12 cellular contexts compared by ENCODE assay signal in the genomic region with DNA sequence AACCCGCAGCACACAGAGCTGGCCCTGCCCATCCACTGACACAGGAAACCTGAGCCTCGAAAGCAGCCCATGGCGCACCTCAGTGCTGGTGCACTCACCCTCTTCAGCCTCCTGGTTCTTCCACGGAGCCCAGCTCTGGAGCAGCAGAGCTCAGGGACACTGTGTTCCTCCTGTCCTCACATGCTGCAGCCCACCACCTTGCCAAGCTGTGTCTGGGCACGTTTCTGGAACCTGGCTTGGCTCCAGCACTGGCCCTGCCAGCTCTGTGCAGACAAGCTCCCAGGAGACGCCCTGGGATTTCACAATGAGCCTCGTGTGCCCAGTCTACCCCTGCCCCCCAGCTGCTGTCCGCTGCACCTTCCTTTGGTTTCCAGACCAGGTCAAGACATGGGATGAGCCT.
DNase-seq lines count a peak whose midpoint lies in the region; ATAC-seq and TF ChIP-seq lines count a peak whose summit lies in the region.
"Had no signal": no experiment of that assay in that cellular context is flagged by ENCODE, and none has a peak within 500 bp of the region (broad histone marks: within the 10 kb centered on the region; RNA-seq: fewer than 3 reads in every experiment).

No MANE protein-coding gene starts in this region.

- TF ChIP-seq POLR2A in testis (IDR thresholded peaks at IDR 0.05), result no peak

- H3K27me3 ChIP-seq in right cardiac atrium (ENCODE audit: control insufficient read depth, insufficient read depth) (no peaks in the 10 kb centered on the region), testis (no peaks in the 10 kb centered on the region)

- H3K27ac ChIP-seq in right cardiac atrium (ENCODE audit: low read length) (peak overlapping the region; percentile 63), testis (peak overlapping the region; percentile 8 to 84)
- H3K27ac ChIP-seq: 22Rv1 had no signal

- ATAC-seq in right cardiac atrium (peak; percentile 93 to 94), GM18870 (IDR thresholded peaks at IDR 0.05; ENCODE audit: unreplicated experiment) (no peak), GM21367 (IDR thresholded peaks at IDR 0.05; ENCODE audit: unreplicated experiment) (no peak)
- ATAC-seq: activated CD4-positive, CD25-positive, alpha-beta regulatory T cell treated with anti-CD3 and anti-CD28 coated beads, Interleukin-2, amount 50 U/mL, for 24 hours; PC-3 had no signal

- TF ChIP-seq CTCF in testis (IDR thresholded peaks at IDR 0.05), result no peak

- H3K4me3 ChIP-seq in right cardiac atrium (ENCODE audit: low read length), result no peak overlapping the region
- no peak overlapping the region for H3K4me3 ChIP-seq in testis

- intact Hi-C loops in right cardiac atrium (cut with DNase I) (no loop called here), testis (cut with DNase I; ENCODE audit: low total_unique reads) (no loop called here)

- DNase-seq in DMS 273 (lab: John Stamatoyannopoulos, UW; ENCODE audit: unreplicated experiment), result peak; percentile 77
- no peak for DNase-seq in DMS 273 treated with DMSO at 0.1 percent for 48 hours (lab: John Stamatoyannopoulos, UW)
- peak in 42 of 56 donors; percentile 3 to 69 (median 31) for DNase-seq in amygdala (lab: John Stamatoyannopoulos, UW)
- DNase-seq in right cardiac atrium, result peak; percentile 77 to 92 (median 91)
- peak; percentile 84 for DNase-seq in testis
- DNase-seq in dedifferentiated amniotic fluid mesenchymal stem cell (ENCODE audit: extremely low spot score), result no peak
- DNase-seq: activated naive CD4-positive, alpha-beta T cell treated with anti-CD3 and anti-CD28 coated beads for 36 hours; PC-3 had no signal

- no peaks in the 10 kb centered on the region for H3K36me3 ChIP-seq in testis (ENCODE audit: low read depth, missing control alignments)

- no peaks in the 10 kb centered on the region for H3K9me3 ChIP-seq in right cardiac atrium (ENCODE audit: control insufficient read depth, low read length)
- H3K9me3 ChIP-seq in testis, result no peaks in the 10 kb centered on the region

- WGBS in right cardiac atrium, result 43% methylated on average over 8 of the region's 8 CpGs
- 32 to 65% methylated on average over 4 to 8 of the region's 8 CpGs for WGBS in testis, 2 donors

- H3K4me1 ChIP-seq in right cardiac atrium (ENCODE audit: control insufficient read depth, insufficient read depth, low read length) (peaks cover 6% of the 10 kb centered on the region), testis (peaks cover 20% of the 10 kb centered on the region)

Comparison
In these comparisons a context has a peak if more than half of its experiments do, and no peak if none do; other contexts are left out.
1. DNase-seq: peak in DMS 273 (single experiment), amygdala (42 of 56), right cardiac atrium (3 of 3) and testis (single experiment); none in DMS 273 treated with DMSO at 0.1 percent for 48 hours (single experiment) and dedifferentiated amniotic fluid mesenchymal stem cell (single experiment).
2. ATAC-seq: peak in right cardiac atrium (2 of 2); none in GM18870 (single experiment) and GM21367 (single experiment).